In genomic region chr14:95188372-95188771, GRCh38 we compare ENCODE assay signal across 36 cellular contexts.
"Had no signal": no experiment of that assay in that cellular context is flagged by ENCODE, and none has a peak within 500 bp of the region (broad histone marks: within the 10 kb centered on the region; RNA-seq: fewer than 3 reads in every experiment).

No MANE protein-coding gene starts in this region.

- H3K4me3 Mint-ChIP-seq: activated CD4-positive, alpha-beta memory T cell treated with anti-CD3 and anti-CD28 coated beads, Interleukin-2, amount 10 ng/mL, durations not matched to agents 7 days and 5 days; activated CD4-positive, alpha-beta T cell treated with anti-CD3 and anti-CD28 coated beads for 36 hours; activated CD4-positive, alpha-beta T cell treated with anti-CD3 and anti-CD28 coated beads, Interleukin-2, amount 10 ng/mL, durations not matched to agents 7 days and 5 days; activated CD8-positive, alpha-beta memory T cell treated with anti-CD3 and anti-CD28 coated beads, Interleukin-2, amount 10 ng/mL, durations not matched to agents 7 days and 5 days; activated CD8-positive, alpha-beta T cell treated with anti-CD3 and anti-CD28 coated beads, Interleukin-2, amount 10 ng/mL, durations not matched to agents 7 days and 5 days; activated naive CD4-positive, alpha-beta T cell treated with anti-CD3 and anti-CD28 coated beads, Interleukin-2, amount 10 ng/mL, durations not matched to agents 7 days and 5 days; activated naive CD4-positive, alpha-beta T cell treated with anti-CD3 and anti-CD28 coated beads, Interleukin-2, amount 50 U/mL, for 24 hours; activated naive CD8-positive, alpha-beta T cell; activated naive CD8-positive, alpha-beta T cell treated with anti-CD3 and anti-CD28 coated beads, Interleukin-2, amount 10 ng/mL, durations not matched to agents 7 days and 5 days; activated naive CD8-positive, alpha-beta T cell treated with anti-CD3 and anti-CD28 coated beads, Interleukin-2, amount 50 U/mL, for 24 hours; activated T-cell treated with anti-CD3 and anti-CD28 coated beads, Interleukin-2, amount 50 U/mL, for 24 hours; brain; T-helper 1 cell treated with Interleukin-12 subunit alpha and Interleukin-12 subunit beta and Interleukin-4 antibody, amounts not matched to agents 30 μg/mL and 1 μg/mL, for 36 hours; T-helper 2 cell treated with Interferon-gamma antibody and Interleukin-4, amounts not matched to agents 5 μg/mL and 100 μg/mL, for 36 hours; WTC11 had no signal

- DNase-seq: activated CD4-positive, alpha-beta memory T cell treated with anti-CD3 and anti-CD28 coated beads, Interleukin-2, amount 10 ng/mL, durations not matched to agents 7 days and 5 days; activated CD4-positive, alpha-beta T cell treated with anti-CD3 and anti-CD28 coated beads for 1 hour; activated CD4-positive, alpha-beta T cell treated with anti-CD3 and anti-CD28 coated beads for 36 hours; activated CD4-positive, alpha-beta T cell treated with anti-CD3 and anti-CD28 coated beads for 48 hours; activated CD4-positive, alpha-beta T cell treated with anti-CD3 and anti-CD28 coated beads, Interleukin-2, amount 10 ng/mL, durations not matched to agents 7 days and 5 days; activated CD4-positive, alpha-beta T cell treated with anti-CD3 and anti-CD28 coated beads, Interleukin-2, amount 50 U/mL, for 48 hours; activated CD4-positive, CD25-positive, alpha-beta regulatory T cell; activated CD8-positive, alpha-beta memory T cell treated with anti-CD3 and anti-CD28 coated beads for 24 hours; activated CD8-positive, alpha-beta memory T cell treated with anti-CD3 and anti-CD28 coated beads, Interleukin-2, amount 10 ng/mL, durations not matched to agents 7 days and 5 days; activated CD8-positive, alpha-beta memory T cell treated with anti-CD3 and anti-CD28 coated beads, Interleukin-2, amount 50 U/mL, for 48 hours; activated CD8-positive, alpha-beta T cell treated with anti-CD3 and anti-CD28 coated beads, Interleukin-2, amount 10 ng/mL, durations not matched to agents 7 days and 5 days; activated effector memory CD4-positive, alpha-beta T cell treated with Interleukin-2 at 50 U/mL for 16 hours; activated gamma-delta T cell; activated naive CD4-positive, alpha-beta T cell treated with anti-CD3 and anti-CD28 coated beads, Interleukin-2, amount 10 ng/mL, durations not matched to agents 7 days and 5 days; activated naive CD4-positive, alpha-beta T cell treated with Interleukin-2 at 50 U/mL for 16 hours; activated naive CD8-positive, alpha-beta T cell treated with anti-CD3 and anti-CD28 coated beads, Interleukin-2, amount 10 ng/mL, durations not matched to agents 7 days and 5 days; activated naive CD8-positive, alpha-beta T cell treated with anti-CD3 and anti-CD28 coated beads, Interleukin-2, amount 50 U/mL, for 24 hours; activated T-cell treated with anti-CD3 and anti-CD28 coated beads, Interleukin-2, amount 50 U/mL, for 24 hours; activated T-cell treated with anti-CD3 and anti-CD28 coated beads, Interleukin-2, amount 50 U/mL, for 48 hours; amygdala; anterior cingulate cortex; central memory CD4-positive, alpha-beta T cell; T-helper 1 cell; T-helper 2 cell; T-helper 9 cell; WERI-Rb-1 had no signal

- H3K27me3 ChIP-seq: ascending aorta had no signal

- H3K4me1 ChIP-seq: ascending aorta had no signal

- H3K27ac ChIP-seq: ascending aorta, cardiac muscle cell, WERI-Rb-1 had no signal

- H3K36me3 Mint-ChIP-seq: activated CD8-positive, alpha-beta memory T cell treated with anti-CD3 and anti-CD28 coated beads, Interleukin-2, amount 10 ng/mL, durations not matched to agents 7 days and 5 days; activated naive CD4-positive, alpha-beta T cell treated with anti-CD3 and anti-CD28 coated beads, Interleukin-2, amount 10 ng/mL, durations not matched to agents 7 days and 5 days; activated naive CD4-positive, alpha-beta T cell treated with anti-CD3 and anti-CD28 coated beads, Interleukin-2, amount 50 U/mL, for 24 hours had no signal

- H3K36me3 ChIP-seq: ascending aorta, cardiac muscle cell, WERI-Rb-1 had no signal

- H3K4me1 Mint-ChIP-seq: activated CD4-positive, alpha-beta memory T cell treated with anti-CD3 and anti-CD28 coated beads, Interleukin-2, amount 10 ng/mL, durations not matched to agents 7 days and 5 days; activated CD4-positive, alpha-beta T cell treated with anti-CD3 and anti-CD28 coated beads, Interleukin-2, amount 10 ng/mL, durations not matched to agents 7 days and 5 days; activated CD8-positive, alpha-beta memory T cell treated with anti-CD3 and anti-CD28 coated beads, Interleukin-2, amount 10 ng/mL, durations not matched to agents 7 days and 5 days had no signal

- H3K27ac Mint-ChIP-seq: activated CD4-positive, alpha-beta memory T cell treated with anti-CD3 and anti-CD28 coated beads, Interleukin-2, amount 10 ng/mL, durations not matched to agents 7 days and 5 days; activated CD4-positive, alpha-beta T cell treated with anti-CD3 and anti-CD28 coated beads for 36 hours; activated CD4-positive, alpha-beta T cell treated with anti-CD3 and anti-CD28 coated beads, Interleukin-2, amount 10 ng/mL, durations not matched to agents 7 days and 5 days; activated CD8-positive, alpha-beta memory T cell treated with anti-CD3 and anti-CD28 coated beads, Interleukin-2, amount 10 ng/mL, durations not matched to agents 7 days and 5 days; activated CD8-positive, alpha-beta T cell treated with anti-CD3 and anti-CD28 coated beads, Interleukin-2, amount 10 ng/mL, durations not matched to agents 7 days and 5 days; activated naive CD4-positive, alpha-beta T cell treated with anti-CD3 and anti-CD28 coated beads, Interleukin-2, amount 10 ng/mL, durations not matched to agents 7 days and 5 days; activated naive CD4-positive, alpha-beta T cell treated with anti-CD3 and anti-CD28 coated beads, Interleukin-2, amount 50 U/mL, for 24 hours; activated naive CD8-positive, alpha-beta T cell; activated naive CD8-positive, alpha-beta T cell treated with anti-CD3 and anti-CD28 coated beads, Interleukin-2, amount 10 ng/mL, durations not matched to agents 7 days and 5 days; activated naive CD8-positive, alpha-beta T cell treated with anti-CD3 and anti-CD28 coated beads, Interleukin-2, amount 50 U/mL, for 24 hours; activated T-cell treated with anti-CD3 and anti-CD28 coated beads, Interleukin-2, amount 50 U/mL, for 24 hours; activated T-helper 2 cell treated with anti-CD3 and anti-CD28 coated beads, Interferon-gamma antibody, Interleukin-2, Interleukin-4, amounts not matched to agents 10 μg/mL and 5 μg/mL and 100 μg/mL, durations not matched to agents 14 hours and 24 hours and 36 hours; brain; T-helper 1 cell treated with Interleukin-12 subunit alpha and Interleukin-12 subunit beta and Interleukin-4 antibody, amounts not matched to agents 30 μg/mL and 1 μg/mL, for 36 hours; T-helper 2 cell treated with Interferon-gamma antibody and Interleukin-4, amounts not matched to agents 5 μg/mL and 100 μg/mL, for 36 hours; WTC11 had no signal

- H3K9me3 Mint-ChIP-seq: activated CD4-positive, alpha-beta memory T cell treated with anti-CD3 and anti-CD28 coated beads, Interleukin-2, amount 10 ng/mL, durations not matched to agents 7 days and 5 days had no signal

- ATAC-seq: activated CD4-positive, alpha-beta T cell treated with anti-CD3 and anti-CD28 coated beads for 36 hours; activated CD4-positive, CD25-positive, alpha-beta regulatory T cell treated with anti-CD3 and anti-CD28 coated beads, Interleukin-2, amount 50 U/mL, for 24 hours; activated CD8-positive, alpha-beta memory T cell treated with anti-CD3 and anti-CD28 coated beads, Interleukin-2, amount 10 ng/mL, durations not matched to agents 7 days and 5 days; activated CD8-positive, alpha-beta T cell treated with anti-CD3 and anti-CD28 coated beads, Interleukin-2, amount 10 ng/mL, durations not matched to agents 7 days and 5 days; activated naive CD8-positive, alpha-beta T cell treated with anti-CD3 and anti-CD28 coated beads, Interleukin-2, amount 50 U/mL, for 24 hours; WTC11 had no signal

- H3K9me3 ChIP-seq: ascending aorta had no signal

- H3K4me3 ChIP-seq: ascending aorta, cardiac muscle cell had no signal
